8 cellular contexts compared by ENCODE assay signal in the genomic region with DNA sequence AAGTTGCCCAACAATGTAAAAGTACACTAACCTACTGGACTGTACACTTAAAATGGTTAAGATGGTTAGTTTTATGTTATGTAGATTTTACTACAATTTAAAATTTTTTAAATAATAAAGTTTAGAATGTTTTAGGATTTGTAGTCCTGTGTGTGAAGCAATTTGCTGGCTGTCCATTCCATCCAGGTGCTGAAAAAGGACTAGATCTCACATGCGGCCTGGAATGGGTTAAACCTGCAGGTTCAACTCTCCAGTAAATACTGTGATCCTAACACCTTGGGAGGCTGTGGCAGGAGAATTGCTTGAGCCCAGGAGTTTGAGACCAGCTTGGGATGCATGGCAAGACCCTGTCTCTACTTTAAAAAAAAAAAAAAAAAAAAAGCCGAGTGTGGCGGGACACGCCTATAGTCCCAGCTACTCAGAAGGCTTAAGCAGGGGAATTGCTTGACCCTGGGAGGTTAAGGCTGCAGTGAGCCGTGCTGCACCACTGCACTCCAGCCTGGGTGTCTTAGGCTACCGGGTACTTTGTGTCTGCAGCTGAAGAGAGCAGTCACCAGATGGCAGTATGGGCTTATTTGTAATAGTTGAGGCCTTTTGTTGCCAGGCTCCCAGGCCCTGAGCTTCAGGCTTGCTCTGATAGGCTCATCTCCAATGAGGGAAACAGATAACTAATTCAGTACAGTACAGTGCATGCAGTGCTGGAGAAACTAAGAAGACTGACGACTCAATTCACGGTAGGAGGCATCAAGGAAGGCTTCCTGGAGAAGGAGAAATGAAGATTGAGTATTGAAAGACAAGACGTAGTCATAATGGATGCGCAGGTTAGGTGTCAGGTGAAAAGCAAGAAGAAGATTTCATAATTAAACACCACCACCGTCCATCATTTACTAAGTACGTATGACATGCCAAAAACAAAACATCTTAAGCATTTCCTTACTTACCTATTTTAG.
DNase-seq lines count a peak whose midpoint lies in the region; ATAC-seq and TF ChIP-seq lines count a peak whose summit lies in the region.

No MANE protein-coding gene starts in this region.

- no peaks in the 10 kb centered on the region for H3K36me3 Mint-ChIP-seq in activated B cell treated with CpG ODN at 0.5 μM for 24 hours (ENCODE audit: low read depth)

- H3K4me1 ChIP-seq in left lung: peaks cover 0 to 7% of the 10 kb centered on the region in 2 donors

- CTCF ChIA-PET in activated B cell treated with CpG ODN at 0.5 μM for 24 hours (lab: Charles Lee): interaction anchor here (0.6 to 5.1 kb wide), 13 partner anchors 8 to 303 kb away, joined by 3 to 75 read pairs (median 4); no protein-coding TSS in a partner anchor

- DNase-seq in DMS53 (lab: John Stamatoyannopoulos, UW) (peak; percentile 79), NCI-H2227 treated with DMSO at 0.1 percent for 48 hours (lab: John Stamatoyannopoulos, UW) (peak; percentile 48), activated B cell treated with CpG ODN at 0.5 μM for 24 hours (no peak), cerebellum (ENCODE audit: low spot score) (peak; percentile 61), left lung (peak in 1 of 2 donors; percentile 39)
- DNase-seq in stimulated activated CD4-positive, alpha-beta T cell treated with anti-CD3 and anti-CD28 coated beads, TNF-alpha, amount 100 ng/mL, for 4 hours (ENCODE audit: low read depth in 3 of 3): peak in 2 of 3 experiments; percentile 2 to 12

- no peak overlapping the region for H3K4me3 ChIP-seq in left lung

- H3K9me3 Mint-ChIP-seq in activated B cell treated with CpG ODN at 0.5 μM for 24 hours: no peaks in the 10 kb centered on the region

- no peaks in the 10 kb centered on the region for H3K36me3 ChIP-seq in left lung

- no peaks in the 10 kb centered on the region for H3K9me3 ChIP-seq in left lung

- no peak for TF ChIP-seq CTCF in activated B cell treated with CpG ODN at 0.5 μM for 24 hours (IDR thresholded peaks at IDR 0.05)
- peak; percentile 37 to 42 for TF ChIP-seq CTCF in left lung (IDR thresholded peaks at IDR 0.05)

- no peak overlapping the region for H3K27ac ChIP-seq in left lung

- peaks cover 7% of the 10 kb centered on the region for H3K4me1 Mint-ChIP-seq in activated B cell treated with CpG ODN at 0.5 μM for 24 hours

- intact Hi-C loops in activated B cell treated with CpG ODN at 0.5 μM for 24 hours (cut with micrococcal nuclease): loop anchor here (1.0 to 10.0 kb wide), 4 partner anchors 64 to 920 kb away; a partner anchor contains a TSS
- intact Hi-C loops in left lung (cut with DNase I): no loop called here

- no peak overlapping the region for H3K27ac Mint-ChIP-seq in activated B cell treated with CpG ODN at 0.5 μM for 24 hours

- no peak overlapping the region for H3K4me3 Mint-ChIP-seq in activated B cell treated with CpG ODN at 0.5 μM for 24 hours

- POLR2A ChIA-PET in activated B cell treated with CpG ODN at 0.5 μM for 24 hours (lab: Charles Lee): interaction anchor here (0.7 kb wide), 1 partner anchor 117 kb away, joined by 9 read pairs; no protein-coding TSS in a partner anchor

- ATAC-seq in HG02678 (IDR thresholded peaks at IDR 0.05; ENCODE audit: unreplicated experiment): peak; percentile 71
- ATAC-seq in activated B cell treated with CpG ODN at 0.5 μM for 24 hours (ENCODE audit: low read depth): peak; percentile 81
- peak; percentile 92 for ATAC-seq in left lung
- ATAC-seq in GM21723 (IDR thresholded peaks at IDR 0.05; ENCODE audit: unreplicated experiment): no peak

- H3K27me3 ChIP-seq in left lung: peaks cover 3 to 61% of the 10 kb centered on the region in 2 donors

- peaks cover 17% of the 10 kb centered on the region for H3K27me3 Mint-ChIP-seq in activated B cell treated with CpG ODN at 0.5 μM for 24 hours
